Comparison of ENCODE assay signal across 8 cellular contexts in the genomic region with DNA sequence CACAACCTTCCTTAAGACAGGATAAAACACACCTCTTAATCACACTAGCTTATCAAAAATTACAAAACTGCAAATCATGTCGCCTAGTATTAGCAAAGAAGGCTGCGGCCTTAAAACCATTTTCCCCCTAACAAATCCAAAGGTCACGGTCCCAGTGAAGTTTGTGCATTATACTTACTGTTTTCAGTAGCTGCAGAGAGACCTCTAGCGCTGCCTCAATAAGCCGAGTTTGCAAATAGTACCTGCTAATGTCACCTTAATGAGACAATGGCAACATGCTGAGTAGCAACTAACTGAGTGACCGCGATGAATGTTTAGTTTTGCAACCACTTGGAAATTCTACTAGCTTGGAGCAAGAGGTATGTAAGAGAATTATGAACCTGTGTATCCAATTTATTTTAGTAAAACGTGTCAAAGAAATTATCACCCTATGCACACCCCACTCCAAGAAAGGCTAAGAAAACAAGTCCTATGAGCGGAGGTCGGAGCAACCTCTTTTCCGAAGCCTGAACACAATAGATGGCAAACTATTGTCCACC. TPM values are rescaled to one million over a fixed set of nuclear protein-coding genes. Genes with fewer than 3 reads are reported as not detected.
DNase-seq lines count a peak whose midpoint lies in the region; ATAC-seq, FAIRE-seq and TF ChIP-seq lines count a peak whose summit lies in the region.

No MANE protein-coding gene starts in this region.

- peaks cover 6% of the 10 kb centered on the region for H3K27me3 Mint-ChIP-seq in activated naive CD4-positive, alpha-beta T cell treated with anti-CD3 and anti-CD28 coated beads, Interleukin-2, amount 10 ng/mL, durations not matched to agents 7 days and 5 days
- H3K27me3 Mint-ChIP-seq in activated T-helper 1 cell treated with anti-CD3 and anti-CD28 coated beads, Interleukin-12 subunit alpha, Interleukin-12 subunit beta, Interleukin-2, Interleukin-4 antibody, amounts not matched to agents 30 ng/mL and 10 ng/mL and 1 ng/mL, durations not matched to agents 14 hours and 24 hours and 36 hours (ENCODE audit: insufficient read depth) = peaks cover 2% of the 10 kb centered on the region
- H3K27me3 Mint-ChIP-seq in glutamatergic neuron (ENCODE audit: unreplicated experiment) = peaks cover 7% of the 10 kb centered on the region

- H3K27ac ChIP-seq in psoas muscle = peak overlapping the region; percentile 97

- H3K9me3 ChIP-seq in MG63 = no peaks in the 10 kb centered on the region
- no peaks in the 10 kb centered on the region for H3K9me3 ChIP-seq in psoas muscle

- no peak for TF ChIP-seq CTCF in glutamatergic neuron (IDR thresholded peaks at IDR 0.05; ENCODE audit: partially characterized antibody, unreplicated experiment)
- no peak for TF ChIP-seq CTCF in psoas muscle (IDR thresholded peaks at IDR 0.05)

- peak overlapping the region; percentile 62 for H3K4me3 ChIP-seq in MG63
- H3K4me3 ChIP-seq in psoas muscle = peak overlapping the region; percentile 95

- peaks cover 39% of the 10 kb centered on the region for H3K4me1 Mint-ChIP-seq in activated naive CD4-positive, alpha-beta T cell treated with anti-CD3 and anti-CD28 coated beads, Interleukin-2, amount 10 ng/mL, durations not matched to agents 7 days and 5 days
- H3K4me1 Mint-ChIP-seq in activated T-helper 1 cell treated with anti-CD3 and anti-CD28 coated beads, Interleukin-12 subunit alpha, Interleukin-12 subunit beta, Interleukin-2, Interleukin-4 antibody, amounts not matched to agents 30 ng/mL and 10 ng/mL and 1 ng/mL, durations not matched to agents 14 hours and 24 hours and 36 hours (ENCODE audit: low read depth) = peaks cover 40% of the 10 kb centered on the region
- H3K4me1 Mint-ChIP-seq in glutamatergic neuron (ENCODE audit: low read depth, unreplicated experiment) = peaks cover 15% of the 10 kb centered on the region

- DNase-seq in activated naive CD4-positive, alpha-beta T cell treated with anti-CD3 and anti-CD28 coated beads, Interleukin-2, amount 10 ng/mL, durations not matched to agents 7 days and 5 days = peak; percentile 30
- no peak for DNase-seq in activated naive CD4-positive, alpha-beta T cell treated with Interleukin-2 at 50 U/mL for 16 hours
- DNase-seq in MG63 (no peak), glutamatergic neuron (no peak), psoas muscle (no peak), HTR-8/SVneo (ENCODE audit: insufficient read length, low spot score) (no peak), posterior vena cava (ENCODE audit: low spot score) (no peak)
- DNase-seq in activated T-helper 1 cell treated with anti-CD3 and anti-CD28 coated beads, Interleukin-12 subunit alpha, Interleukin-12 subunit beta, Interleukin-2, Interleukin-4 antibody, amounts not matched to agents 30 ng/mL and 10 ng/mL and 1 ng/mL, durations not matched to agents 14 hours and 24 hours and 36 hours (ENCODE audit: low spot score) = no peak

- no peaks in the 10 kb centered on the region for H3K9me3 Mint-ChIP-seq in activated naive CD4-positive, alpha-beta T cell treated with anti-CD3 and anti-CD28 coated beads, Interleukin-2, amount 10 ng/mL, durations not matched to agents 7 days and 5 days
- H3K9me3 Mint-ChIP-seq in activated T-helper 1 cell treated with anti-CD3 and anti-CD28 coated beads, Interleukin-12 subunit alpha, Interleukin-12 subunit beta, Interleukin-2, Interleukin-4 antibody, amounts not matched to agents 30 ng/mL and 10 ng/mL and 1 ng/mL, durations not matched to agents 14 hours and 24 hours and 36 hours = no peaks in the 10 kb centered on the region
- peaks cover 12% of the 10 kb centered on the region for H3K9me3 Mint-ChIP-seq in glutamatergic neuron (ENCODE audit: unreplicated experiment)

- peaks cover 43% of the 10 kb centered on the region for H3K4me1 ChIP-seq in psoas muscle

- H3K4me3 Mint-ChIP-seq in activated naive CD4-positive, alpha-beta T cell treated with anti-CD3 and anti-CD28 coated beads, Interleukin-2, amount 10 ng/mL, durations not matched to agents 7 days and 5 days = peak overlapping the region; percentile 90
- peak overlapping the region; percentile 96 for H3K4me3 Mint-ChIP-seq in activated T-helper 1 cell treated with anti-CD3 and anti-CD28 coated beads, Interleukin-12 subunit alpha, Interleukin-12 subunit beta, Interleukin-2, Interleukin-4 antibody, amounts not matched to agents 30 ng/mL and 10 ng/mL and 1 ng/mL, durations not matched to agents 14 hours and 24 hours and 36 hours
- peak overlapping the region; percentile 95 for H3K4me3 Mint-ChIP-seq in glutamatergic neuron (ENCODE audit: unreplicated experiment)

- intact Hi-C loops in activated T-helper 1 cell treated with anti-CD3 and anti-CD28 coated beads, Interleukin-12 subunit alpha, Interleukin-12 subunit beta, Interleukin-2, Interleukin-4 antibody, amounts not matched to agents 30 ng/mL and 10 ng/mL and 1 ng/mL, durations not matched to agents 14 hours and 24 hours and 36 hours (cut with micrococcal nuclease) = loop anchor here (1.0 to 10.0 kb wide), 5 partner anchors 164 to 544 kb away; partner anchors contain the start of genes ARL11, CDADC1 and PHF11
- intact Hi-C loops in psoas muscle (cut with DNase I) = loop anchor here (5.0 to 10.0 kb wide), 2 partner anchors 139 to 1794 kb away; partner anchors contain the start of gene WDFY2 (in 1 of the 2)
- intact Hi-C loops in posterior vena cava (cut with DNase I) = no loop called here

- 2 to 3% (median 3%) methylated on average over 11 of the region's 11 CpGs for WGBS in psoas muscle, 3 donors

- CTCF ChIA-PET in activated naive CD4-positive, alpha-beta T cell treated with anti-CD3 and anti-CD28 coated beads, Interleukin-2, amount 10 ng/mL, durations not matched to agents 7 days and 5 days (lab: Charles Lee) = interaction anchor here (1.4 to 2.2 kb wide), 3 partner anchors 100 to 121 kb away, joined by 3 to 6 read pairs (median 5); partner anchors contain the start of gene EBPL

- no peaks in the 10 kb centered on the region for H3K27me3 ChIP-seq in MG63
- H3K27me3 ChIP-seq in psoas muscle (ENCODE audit: insufficient read depth in 3 of 3, low read length in 2 of 3) = no peaks in the 10 kb centered on the region

- H3K36me3 Mint-ChIP-seq in activated naive CD4-positive, alpha-beta T cell treated with anti-CD3 and anti-CD28 coated beads, Interleukin-2, amount 10 ng/mL, durations not matched to agents 7 days and 5 days = peaks cover 19% of the 10 kb centered on the region
- peaks cover 14% of the 10 kb centered on the region for H3K36me3 Mint-ChIP-seq in activated T-helper 1 cell treated with anti-CD3 and anti-CD28 coated beads, Interleukin-12 subunit alpha, Interleukin-12 subunit beta, Interleukin-2, Interleukin-4 antibody, amounts not matched to agents 30 ng/mL and 10 ng/mL and 1 ng/mL, durations not matched to agents 14 hours and 24 hours and 36 hours (ENCODE audit: low read depth)
- H3K36me3 Mint-ChIP-seq in glutamatergic neuron (ENCODE audit: unreplicated experiment) = peaks cover 6% of the 10 kb centered on the region

- H3K27ac Mint-ChIP-seq in activated naive CD4-positive, alpha-beta T cell treated with anti-CD3 and anti-CD28 coated beads, Interleukin-2, amount 10 ng/mL, durations not matched to agents 7 days and 5 days = peak overlapping the region; percentile 94
- peak overlapping the region; percentile 95 for H3K27ac Mint-ChIP-seq in activated T-helper 1 cell treated with anti-CD3 and anti-CD28 coated beads, Interleukin-12 subunit alpha, Interleukin-12 subunit beta, Interleukin-2, Interleukin-4 antibody, amounts not matched to agents 30 ng/mL and 10 ng/mL and 1 ng/mL, durations not matched to agents 14 hours and 24 hours and 36 hours
- H3K27ac Mint-ChIP-seq in glutamatergic neuron (ENCODE audit: unreplicated experiment) = peak overlapping the region; percentile 97

- no peak for ATAC-seq in psoas muscle

- no peak for FAIRE-seq in HTR-8/SVneo (lab: Jason Lieb, UNC)

- H3K36me3 ChIP-seq in MG63 (peaks cover 33% of the 10 kb centered on the region), psoas muscle (ENCODE audit: insufficient read depth in 1 of 2, low read depth in 1 of 2) (peaks cover 0 to 3% of the 10 kb centered on the region in 2 donors)

RNA-seq across cellular contexts. Expression of gene KPNA3, which starts 1.2 kb away (rescaled TPM):
- 34.7 and 46.6 TPM in 2 replicates for total RNA-seq in MG63 (2014; rRNA removed; shearing (Covaris generic); ENCODE audit: low replicate concordance)
- 54.7 and 55.0 TPM in 2 replicates for total RNA-seq in activated T-helper 1 cell treated with anti-CD3 and anti-CD28 coated beads, Interleukin-12 subunit alpha, Interleukin-12 subunit beta, Interleukin-2, Interleukin-4 antibody, amounts not matched to agents 30 ng/mL and 10 ng/mL and 1 ng/mL, durations not matched to agents 14 hours and 24 hours and 36 hours
- 46.6 TPM for total RNA-seq in glutamatergic neuron (ENCODE audit: unreplicated experiment)
- 100 to 1,000 TPM; 127 to 157 (median 147) TPM for total RNA-seq in psoas muscle
- 100 to 1,000 TPM in 1 of 3 donors, 10 to 100 TPM in 2; 32.3 to 114 (median 69.5) TPM for polyA plus RNA-seq in psoas muscle
- 10 to 100 TPM; 38.0 to 54.4 TPM for total RNA-seq in posterior vena cava

Comparison
In these comparisons a context has a peak if more than half of its experiments do, and no peak if none do; other contexts are left out.
1. intact Hi-C loops: an anchor here in activated T-helper 1 cell treated with anti-CD3 and anti-CD28 coated beads, Interleukin-12 subunit alpha, Interleukin-12 subunit beta, Interleukin-2, Interleukin-4 antibody, amounts not matched to agents 30 ng/mL and 10 ng/mL and 1 ng/mL, durations not matched to agents 14 hours and 24 hours and 36 hours (1.0 to 10.0 kb wide) and psoas muscle (5.0 to 10.0 kb wide); none called in posterior vena cava.